1 cellular context compared by ENCODE assay signal in genomic region chr18:31487251-31488015, GRCh38.
TF ChIP-seq lines count a peak whose summit lies in the region.

No MANE protein-coding gene starts in this region.

TF ChIP-seq in HepG2, 621 proteins besides CTCF, POLR2A, EP300 and RAD21:
- TF ChIP-seq ZNF451 (CRISPR knock-in tag; IDR thresholded peaks at IDR 0.05) (no peak), PHF20 (CRISPR knock-in tag; IDR thresholded peaks at IDR 0.05) (no peak), ZNF460 (CRISPR knock-in tag; IDR thresholded peaks at IDR 0.05; ENCODE audit: borderline replicate concordance) (no peak), ZNF747 (CRISPR knock-in tag; IDR thresholded peaks at IDR 0.05; ENCODE audit: borderline replicate concordance) (no peak), ZNF430 (CRISPR knock-in tag; IDR thresholded peaks at IDR 0.05) (no peak), CEBPB (IDR thresholded peaks at IDR 0.05; ENCODE audit: borderline replicate concordance, low read depth, low read length) (no peak), ZNF550 (CRISPR knock-in tag; IDR thresholded peaks at IDR 0.05; ENCODE audit: borderline replicate concordance) (no peak), ZNF354B (CRISPR knock-in tag; IDR thresholded peaks at IDR 0.05) (no peak), SRSF1 (optimal IDR thresholded peaks at IDR 0.05; ENCODE audit: low read depth, low read length) (no peak), XBP1 (CRISPR knock-in tag; IDR thresholded peaks at IDR 0.05) (no peak), ZNF230 (CRISPR knock-in tag; IDR thresholded peaks at IDR 0.05) (no peak), ONECUT2 (CRISPR knock-in tag; IDR thresholded peaks at IDR 0.05) (no peak), AKAP8 (CRISPR knock-in tag; IDR thresholded peaks at IDR 0.05) (no peak), ZNF724P (CRISPR knock-in tag; IDR thresholded peaks at IDR 0.05; ENCODE audit: borderline replicate concordance) (no peak), ZNF326 (CRISPR knock-in tag; IDR thresholded peaks at IDR 0.05; ENCODE audit: borderline replicate concordance) (no peak), SPEN (CRISPR knock-in tag; IDR thresholded peaks at IDR 0.05; ENCODE audit: low read depth) (no peak)
- TF ChIP-seq, protein P1, sequence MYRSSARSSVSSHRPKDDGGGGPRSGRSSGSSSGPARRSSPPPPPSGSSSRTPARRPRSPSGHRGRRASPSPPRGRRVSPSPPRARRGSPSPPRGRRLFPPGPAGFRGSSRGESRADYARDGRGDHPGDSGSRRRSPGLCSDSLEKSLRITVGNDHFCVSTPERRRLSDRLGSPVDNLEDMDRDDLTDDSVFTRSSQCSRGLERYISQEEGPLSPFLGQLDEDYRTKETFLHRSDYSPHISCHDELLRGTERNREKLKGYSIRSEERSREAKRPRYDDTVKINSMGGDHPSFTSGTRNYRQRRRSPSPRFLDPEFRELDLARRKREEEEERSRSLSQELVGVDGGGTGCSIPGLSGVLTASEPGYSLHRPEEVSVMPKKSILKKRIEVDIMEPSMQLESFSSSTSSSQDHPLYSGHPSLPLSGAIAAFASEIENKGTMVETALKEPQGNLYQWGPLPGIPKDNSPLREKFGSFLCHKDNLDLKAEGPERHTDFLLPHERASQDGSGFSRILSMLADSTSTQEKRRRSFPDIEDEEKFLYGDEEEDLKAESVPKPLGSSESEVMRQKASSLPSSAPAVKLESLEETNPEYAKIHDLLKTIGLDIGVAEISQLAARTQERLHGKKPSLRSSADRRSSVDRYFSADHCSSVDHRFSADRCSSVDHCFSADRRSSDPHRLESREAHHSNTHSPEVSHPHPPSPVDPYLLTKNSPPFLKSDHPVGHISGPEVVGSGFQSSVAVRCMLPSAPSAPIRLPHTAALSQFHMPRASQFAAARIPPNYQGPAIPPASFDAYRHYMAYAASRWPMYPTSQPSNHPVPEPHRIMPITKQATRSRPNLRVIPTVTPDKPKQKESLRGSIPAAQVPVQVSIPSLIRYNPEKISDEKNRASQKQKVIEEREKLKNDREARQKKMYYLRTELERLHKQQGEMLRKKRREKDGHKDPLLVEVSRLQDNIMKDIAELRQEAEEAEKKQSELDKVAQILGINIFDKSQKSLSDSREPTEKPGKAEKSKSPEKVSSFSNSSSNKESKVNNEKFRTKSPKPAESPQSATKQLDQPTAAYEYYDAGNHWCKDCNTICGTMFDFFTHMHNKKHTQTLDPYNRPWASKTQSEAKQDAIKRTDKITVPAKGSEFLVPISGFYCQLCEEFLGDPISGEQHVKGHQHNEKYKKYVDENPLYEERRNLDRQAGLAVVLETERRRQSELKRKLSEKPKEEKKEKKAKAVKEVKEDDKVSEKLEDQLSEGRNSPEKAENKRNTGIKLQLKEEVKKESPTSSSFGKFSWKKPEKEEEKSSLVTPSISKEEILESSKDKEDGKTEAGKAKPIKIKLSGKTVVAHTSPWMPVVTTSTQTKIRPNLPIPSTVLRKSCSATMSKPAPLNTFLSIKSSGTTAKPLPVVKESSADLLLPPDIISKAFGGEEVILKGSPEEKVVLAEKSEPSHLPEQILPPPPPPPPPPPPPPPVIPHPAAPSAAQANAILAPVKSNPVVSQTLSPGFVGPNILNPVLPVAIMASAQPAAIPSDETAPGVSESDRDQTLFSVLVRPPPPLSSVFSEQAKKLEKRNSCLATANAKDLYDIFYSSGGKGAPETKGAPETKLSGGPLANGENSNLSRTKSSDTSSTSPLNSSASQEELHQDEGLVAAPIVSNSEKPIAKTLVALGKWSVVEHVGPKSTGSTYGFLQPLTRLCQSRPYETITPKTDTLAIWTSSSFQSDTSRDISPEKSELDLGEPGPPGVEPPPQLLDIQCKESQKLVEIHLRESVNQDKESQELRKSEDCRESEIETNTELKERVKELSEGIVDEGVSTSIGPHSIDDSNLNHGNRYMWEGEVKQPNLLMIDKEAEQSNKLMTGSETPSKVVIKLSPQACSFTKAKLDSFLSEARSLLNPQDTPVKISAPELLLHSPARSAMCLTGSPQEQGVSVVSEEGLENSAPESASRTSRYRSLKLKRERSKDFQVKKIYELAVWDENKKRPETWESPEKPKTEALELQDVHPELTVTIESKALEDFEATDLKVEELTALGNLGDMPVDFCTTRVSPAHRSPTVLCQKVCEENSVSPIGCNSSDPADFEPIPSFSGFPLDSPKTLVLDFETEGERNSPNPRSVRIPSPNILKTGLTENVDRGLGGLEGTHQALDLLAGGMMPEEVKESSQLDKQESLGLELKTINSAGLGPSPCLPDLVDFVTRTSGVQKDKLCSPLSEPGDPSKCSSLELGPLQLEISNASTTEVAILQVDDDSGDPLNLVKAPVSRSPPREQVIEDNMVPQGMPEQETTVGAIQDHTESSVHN (CRISPR knock-in tag; IDR thresholded peaks at IDR 0.05) = no peak
TF ChIP-seq in HepG2: peak in this region for 0.
